In genomic region chr7:98251251-98251843, GRCh38 we compare ENCODE assay signal across 1 cellular context.
TF ChIP-seq lines count a peak whose summit lies in the region.

No MANE protein-coding gene starts in this region.

TF ChIP-seq in H1, 55 proteins besides CTCF, POLR2A, EP300 and RAD21:
- TF ChIP-seq TAF1 (IDR thresholded peaks at IDR 0.05; ENCODE audit: low read depth, low read length) (0 out of 2 replicates have a peak, but pooled peaks have one; percentile 5), EGR1 (IDR thresholded peaks at IDR 0.05; ENCODE audit: borderline replicate concordance, low read depth, low read length) (no peak)
